ENCODE assay signal across 8 cellular contexts in the genomic region with DNA sequence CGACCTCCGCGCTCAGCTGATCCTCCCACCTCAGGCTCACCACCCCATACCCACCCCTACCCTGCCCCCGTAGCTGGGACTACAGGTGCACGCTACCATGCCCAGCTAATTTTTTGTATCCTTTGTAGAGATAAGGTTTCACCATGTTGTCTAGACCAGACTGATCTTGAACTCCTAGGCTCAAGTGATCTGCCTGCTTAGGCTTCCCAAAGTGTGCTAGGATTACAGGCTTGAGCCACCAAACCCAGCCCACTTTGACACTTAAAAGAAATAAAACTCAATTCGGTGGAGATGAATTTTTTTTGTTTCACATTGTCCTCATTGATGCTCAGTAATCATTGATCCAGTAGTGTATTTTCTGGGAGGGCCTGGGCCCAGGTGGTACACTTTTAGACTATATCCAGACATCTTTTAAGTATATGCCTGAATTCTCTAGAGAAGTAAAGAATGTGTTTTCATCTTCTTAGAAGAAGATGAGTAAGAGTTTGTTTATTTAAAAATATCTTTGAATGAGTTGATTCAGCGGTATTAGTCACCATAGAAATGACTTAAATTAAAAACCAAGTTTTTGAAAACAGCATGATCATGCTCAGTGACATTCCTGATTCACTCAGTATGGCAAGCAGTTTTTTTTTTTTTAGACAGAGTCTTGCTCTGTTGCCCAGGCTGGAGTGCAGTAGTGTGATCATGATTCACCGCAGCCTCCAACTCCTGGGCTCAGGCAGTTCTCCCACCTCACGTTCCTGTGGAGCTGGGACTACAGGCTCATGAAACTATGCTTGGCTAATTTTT. TPM values are rescaled to one million over a fixed set of nuclear protein-coding genes. Genes with fewer than 3 reads are reported as not detected.
DNase-seq lines count a peak whose midpoint lies in the region; ATAC-seq, FAIRE-seq and TF ChIP-seq lines count a peak whose summit lies in the region.

No MANE protein-coding gene starts in this region.

- DNase-seq in ELR (ENCODE audit: low read depth) (peak; percentile 95), RCC 7860 (ENCODE audit: low spot score) (peak; percentile 78), chondrocyte (ENCODE audit: low spot score) (no peak), osteocyte (ENCODE audit: extremely low spot score, unreplicated experiment) (no peak), pons (ENCODE audit: low spot score) (no peak)
- DNase-seq in central memory CD4-positive, alpha-beta T cell = no peak

- H3K36me3 Mint-ChIP-seq in chondrocyte (ENCODE audit: low read depth) = no peaks in the 10 kb centered on the region
- no peaks in the 10 kb centered on the region for H3K36me3 Mint-ChIP-seq in osteocyte (ENCODE audit: unreplicated experiment)

- H3K4me1 Mint-ChIP-seq in chondrocyte (ENCODE audit: low read depth) (peaks cover 32% of the 10 kb centered on the region), osteocyte (ENCODE audit: unreplicated experiment) (peaks cover 27% of the 10 kb centered on the region)

- no peaks in the 10 kb centered on the region for H3K9me3 Mint-ChIP-seq in chondrocyte (ENCODE audit: low read depth)
- H3K9me3 Mint-ChIP-seq in osteocyte (ENCODE audit: unreplicated experiment) = no peaks in the 10 kb centered on the region

- TF ChIP-seq CTCF in chondrocyte (IDR thresholded peaks at IDR 0.05) (no peak), osteocyte (IDR thresholded peaks at IDR 0.05) (no peak)

- peak overlapping the region; percentile 41 for H3K4me3 Mint-ChIP-seq in chondrocyte (ENCODE audit: unreplicated experiment)
- no peak overlapping the region for H3K4me3 Mint-ChIP-seq in osteocyte (ENCODE audit: unreplicated experiment)

- peak; percentile 97 for FAIRE-seq in RCC 7860 (lab: Jason Lieb, UNC)

- ATAC-seq in HG02938 (IDR thresholded peaks at IDR 0.05; ENCODE audit: unreplicated experiment) (no peak), HG03460 (IDR thresholded peaks at IDR 0.05; ENCODE audit: unreplicated experiment) (no peak)

- H3K27me3 Mint-ChIP-seq in chondrocyte (ENCODE audit: low read depth) = no peaks in the 10 kb centered on the region
- H3K27me3 Mint-ChIP-seq in osteocyte (ENCODE audit: unreplicated experiment) = no peaks in the 10 kb centered on the region

- H3K27ac Mint-ChIP-seq in chondrocyte (ENCODE audit: unreplicated experiment) = peak overlapping the region; percentile 98
- peak overlapping the region; percentile 84 for H3K27ac Mint-ChIP-seq in osteocyte (ENCODE audit: unreplicated experiment)

RNA-seq across cellular contexts. Expression of a gene that starts 57.8 kb away (rescaled TPM):
- total RNA-seq in chondrocyte (11.5 to 18.3 TPM (median 17.7 TPM) in 3 replicates), osteocyte (9.7 and 12.7 TPM in 2 replicates)

Comparison
In these comparisons a context has a peak if more than half of its experiments do, and no peak if none do; other contexts are left out.
1. DNase-seq: peak in ELR (single experiment) and RCC 7860 (single experiment); none in chondrocyte (single experiment), osteocyte (single experiment), central memory CD4-positive, alpha-beta T cell (single experiment) and pons (single experiment).